8 cellular contexts compared by ENCODE assay signal in genomic region chr7:71735961-71736556, GRCh38.
DNase-seq lines count a peak whose midpoint lies in the region; ATAC-seq and TF ChIP-seq lines count a peak whose summit lies in the region.

No MANE protein-coding gene starts in this region.

- H3K9me3 ChIP-seq in upper lobe of left lung, result no peaks in the 10 kb centered on the region

- TF ChIP-seq CTCF in natural killer cell (IDR thresholded peaks at IDR 0.05), result peak; percentile 55
- TF ChIP-seq CTCF in upper lobe of left lung (IDR thresholded peaks at IDR 0.05), result peak; percentile 25 to 81 (median 70)

- ATAC-seq in GM19463 (IDR thresholded peaks at IDR 0.05; ENCODE audit: unreplicated experiment) (peak; percentile 63), natural killer cell (peak in 2 of 3 donors; percentile 38 to 54), upper lobe of left lung (ENCODE audit: low FRiP score in 2 of 2) (peak in 1 of 2 donors; percentile 76), GM21390 (IDR thresholded peaks at IDR 0.05; ENCODE audit: unreplicated experiment) (no peak)

- 33 to 41% methylated on average over 7 of the region's 7 CpGs for WGBS in upper lobe of left lung, 2 donors

- H3K27ac Mint-ChIP-seq in activated CD4-positive, alpha-beta memory T cell treated with anti-CD3 and anti-CD28 coated beads, Interleukin-2, amount 10 ng/mL, durations not matched to agents 7 days and 5 days, result no peak overlapping the region
- H3K27ac Mint-ChIP-seq in natural killer cell, result no peak overlapping the region

- TF ChIP-seq POLR2A in upper lobe of left lung (IDR thresholded peaks at IDR 0.05), result no peak

- no peaks in the 10 kb centered on the region for H3K9me3 Mint-ChIP-seq in activated CD4-positive, alpha-beta memory T cell treated with anti-CD3 and anti-CD28 coated beads, Interleukin-2, amount 10 ng/mL, durations not matched to agents 7 days and 5 days
- H3K9me3 Mint-ChIP-seq in natural killer cell, result no peaks in the 10 kb centered on the region

- CTCF ChIA-PET in activated CD4-positive, alpha-beta memory T cell treated with anti-CD3 and anti-CD28 coated beads, Interleukin-2, amount 10 ng/mL, durations not matched to agents 7 days and 5 days (lab: Charles Lee), result interaction anchor here (0.6 to 1.4 kb wide), 6 partner anchors 42 to 907 kb away, joined by 3 to 6 read pairs (median 3); no protein-coding TSS in a partner anchor

- intact Hi-C loops in natural killer cell (cut with micrococcal nuclease), result loop anchor here (10.0 kb wide), 1 partner anchor 881 kb away; no protein-coding TSS in a partner anchor

- TF ChIP-seq EP300 in upper lobe of left lung (IDR thresholded peaks at IDR 0.05), result no peak

- no peaks in the 10 kb centered on the region for H3K36me3 ChIP-seq in upper lobe of left lung

- no peak overlapping the region for H3K4me3 Mint-ChIP-seq in activated CD4-positive, alpha-beta memory T cell treated with anti-CD3 and anti-CD28 coated beads, Interleukin-2, amount 10 ng/mL, durations not matched to agents 7 days and 5 days
- H3K4me3 Mint-ChIP-seq in natural killer cell, result no peak overlapping the region

- no peak overlapping the region for H3K27ac ChIP-seq in upper lobe of left lung

- no peaks in the 10 kb centered on the region for H3K36me3 Mint-ChIP-seq in activated CD4-positive, alpha-beta memory T cell treated with anti-CD3 and anti-CD28 coated beads, Interleukin-2, amount 10 ng/mL, durations not matched to agents 7 days and 5 days (ENCODE audit: low read depth)
- no peaks in the 10 kb centered on the region for H3K36me3 Mint-ChIP-seq in natural killer cell

- DNase-seq in COLO829 (ENCODE audit: low spot score), result peak; percentile 62
- DNase-seq in NCI-H2171 treated with DMSO at 0.1 percent for 48 hours (lab: John Stamatoyannopoulos, UW), result peak; percentile 82
- DNase-seq in activated CD4-positive, alpha-beta memory T cell treated with anti-CD3 and anti-CD28 coated beads, Interleukin-2, amount 10 ng/mL, durations not matched to agents 7 days and 5 days, result peak; percentile 41
- DNase-seq in fibroblast of gingiva (ENCODE audit: low read depth), result peak; percentile 31
- DNase-seq in natural killer cell, result no peak
- DNase-seq in upper lobe of left lung, result peak in 1 of 2 donors; percentile 51

- no peak overlapping the region for H3K4me3 ChIP-seq in upper lobe of left lung

- POLR2A ChIA-PET in activated CD4-positive, alpha-beta memory T cell treated with anti-CD3 and anti-CD28 coated beads, Interleukin-2, amount 10 ng/mL, durations not matched to agents 7 days and 5 days (lab: Charles Lee), result no interaction called here

- no peaks in the 10 kb centered on the region for H3K4me1 Mint-ChIP-seq in activated CD4-positive, alpha-beta memory T cell treated with anti-CD3 and anti-CD28 coated beads, Interleukin-2, amount 10 ng/mL, durations not matched to agents 7 days and 5 days
- H3K4me1 Mint-ChIP-seq in natural killer cell, result peaks cover 0 to 6% of the 10 kb centered on the region in 2 donors

- H3K4me1 ChIP-seq in upper lobe of left lung, result peaks cover 0 to 6% (median 4%) of the 10 kb centered on the region in 4 donors

- no peaks in the 10 kb centered on the region for H3K27me3 ChIP-seq in upper lobe of left lung

- H3K27me3 Mint-ChIP-seq in activated CD4-positive, alpha-beta memory T cell treated with anti-CD3 and anti-CD28 coated beads, Interleukin-2, amount 10 ng/mL, durations not matched to agents 7 days and 5 days, result no peaks in the 10 kb centered on the region
- H3K27me3 Mint-ChIP-seq in natural killer cell (ENCODE audit: low read depth in 2 of 2), result peaks cover 0 to 3% of the 10 kb centered on the region in 2 donors
